1 cellular context compared by ENCODE assay signal in the genomic region with DNA sequence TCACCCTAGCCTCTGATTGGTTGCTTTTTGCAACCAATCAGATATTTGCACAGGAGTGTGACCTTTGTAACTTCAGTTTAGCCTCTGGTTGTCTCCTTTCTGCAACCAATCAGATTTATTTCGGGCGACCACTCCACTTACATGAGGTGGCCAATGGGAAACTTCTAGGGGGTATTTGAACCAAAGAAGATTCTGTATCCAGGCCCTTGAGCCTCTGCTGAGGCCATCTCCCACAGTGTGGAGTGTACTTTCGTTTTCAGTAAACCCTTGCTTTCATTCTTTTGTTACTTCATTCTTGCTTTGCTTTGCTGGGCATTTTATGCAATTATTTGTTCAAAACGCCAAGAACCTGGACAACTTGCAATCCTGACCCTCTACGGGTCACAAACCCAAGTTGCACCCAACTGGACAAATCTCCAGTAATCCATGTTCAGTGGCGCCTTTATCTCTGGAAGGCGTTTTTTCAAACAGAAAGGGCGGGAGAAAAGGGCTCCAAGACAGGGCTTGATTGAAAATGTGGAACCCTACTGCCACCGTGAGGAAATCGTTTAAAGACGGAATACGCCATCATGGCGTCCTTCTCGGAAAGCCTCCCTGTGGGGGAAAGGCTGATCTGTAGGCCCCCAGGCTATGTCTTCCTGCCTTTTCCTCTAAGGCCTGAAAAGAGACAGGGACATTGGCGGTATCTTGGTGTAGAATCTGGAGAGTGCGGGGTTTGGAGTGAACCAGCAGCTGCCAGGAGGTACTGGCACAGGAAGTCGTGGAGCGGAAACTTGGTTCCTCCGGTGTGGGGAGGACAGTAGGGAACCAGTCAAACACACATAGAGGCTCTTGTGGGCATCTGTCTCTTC.
TF ChIP-seq lines count a peak whose summit lies in the region.

No MANE protein-coding gene starts in this region.

TF ChIP-seq in WTC11, 78 proteins besides CTCF, POLR2A, EP300 and RAD21 (continued from another document):
- TF ChIP-seq, protein P1, sequence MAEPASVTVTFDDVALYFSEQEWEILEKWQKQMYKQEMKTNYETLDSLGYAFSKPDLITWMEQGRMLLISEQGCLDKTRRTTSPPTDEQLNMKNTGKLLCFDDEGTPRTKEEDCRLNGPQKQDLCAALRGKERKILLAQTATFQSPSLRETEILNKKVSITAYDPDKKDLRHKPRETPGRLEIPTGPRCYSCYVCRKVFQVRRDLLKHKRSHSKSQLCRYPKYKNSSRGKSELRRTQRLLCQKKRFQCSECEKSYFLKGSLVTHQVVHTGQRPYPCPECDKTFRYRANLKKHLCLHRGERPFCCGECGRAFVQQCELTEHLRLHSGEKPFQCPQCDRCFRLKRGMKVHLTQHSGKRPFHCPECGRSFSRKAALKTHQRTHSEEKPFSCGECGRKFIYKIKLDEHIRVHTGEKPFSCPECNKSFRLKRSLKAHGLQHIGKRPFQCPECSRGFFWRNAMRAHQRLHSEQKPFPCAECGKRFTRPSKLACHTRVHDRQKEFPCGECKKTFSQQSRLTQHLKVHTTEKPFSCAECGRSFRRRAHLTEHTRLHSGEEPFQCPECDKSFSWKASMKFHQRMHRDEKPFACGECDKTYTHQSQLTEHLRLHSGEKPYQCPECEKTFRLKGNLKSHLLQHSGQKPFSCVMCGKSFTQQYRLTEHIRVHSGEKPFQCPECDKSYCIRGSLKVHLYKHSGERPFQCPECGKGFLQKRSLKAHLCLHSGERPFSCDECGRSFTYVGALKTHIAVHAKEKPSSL (CRISPR knock-in tag; conservative IDR thresholded peaks at IDR 0.05): no peak
- no peak for TF ChIP-seq NR1H2 (CRISPR knock-in tag; IDR thresholded peaks at IDR 0.05)
- no peak for TF ChIP-seq PRRX2 (CRISPR knock-in tag; IDR thresholded peaks at IDR 0.05)
- TF ChIP-seq OVOL2 (CRISPR knock-in tag; IDR thresholded peaks at IDR 0.05; ENCODE audit: borderline replicate concordance): no peak
- TF ChIP-seq FOXP1 (CRISPR knock-in tag; IDR thresholded peaks at IDR 0.05; ENCODE audit: borderline replicate concordance): no peak
- TF ChIP-seq ZNF121 (CRISPR knock-in tag; IDR thresholded peaks at IDR 0.05): no peak
